Comparison of ENCODE assay signal across 9 cellular contexts in genomic region chr4:39233783-39234182, GRCh38.
"Had no signal": no experiment of that assay in that cellular context is flagged by ENCODE, and none has a peak within 500 bp of the region (broad histone marks: within the 10 kb centered on the region; RNA-seq: fewer than 3 reads in every experiment).

No MANE protein-coding gene starts in this region.

- H3K4me3 ChIP-seq: GM23338 had no signal

- H3K4me2 ChIP-seq: GM23338, KMS-11 had no signal

- H2AFZ ChIP-seq: GM23338 had no signal

- H3K9ac ChIP-seq: KMS-11 had no signal

- FAIRE-seq: H1, H54 had no signal

- DNase-seq: H9, HCEC 1CT, IMR-90, KBM-7 had no signal

- H3K27ac ChIP-seq: HL-60, KMS-11 had no signal

- ATAC-seq: GM23338 had no signal
